In genomic region chr19:14551134-14552007, GRCh38 we compare ENCODE assay signal across 6 cellular contexts. TPM values are rescaled to one million over a fixed set of nuclear protein-coding genes. Genes with fewer than 3 reads are reported as not detected.
A peak's percentile ranks its signal among the peaks of the same experiment; 100 is the strongest.
DNase-seq lines count a peak whose midpoint lies in the region; ATAC-seq lines count a peak whose summit lies in the region.
"Not testable (repeated sequence)": the region's sequence is repeated elsewhere in the genome, so short reads cannot be mapped to it uniquely, and the experiment has no call there.

No MANE protein-coding gene starts in this region.

- not testable (repeated sequence) for H3K36me3 Mint-ChIP-seq in activated naive CD4-positive, alpha-beta T cell treated with anti-CD3 and anti-CD28 coated beads for 36 hours (ENCODE audit: low read depth)

- H3K9me3 Mint-ChIP-seq in activated naive CD4-positive, alpha-beta T cell treated with anti-CD3 and anti-CD28 coated beads for 36 hours, result not testable (repeated sequence)

- DNase-seq in AG08396 (ENCODE audit: low spot score), result peak; percentile 43
- DNase-seq in HK-2 (ENCODE audit: unreplicated experiment), result peak; percentile 78
- DNase-seq in SW480 (ENCODE audit: low spot score), result peak; percentile 43
- DNase-seq in activated naive CD4-positive, alpha-beta T cell treated with anti-CD3 and anti-CD28 coated beads for 36 hours, result peak; percentile 92
- peak; percentile 75 for DNase-seq in left ventricle myocardium superior
- peak; percentile 30 to 53 for DNase-seq in stimulated activated CD4-positive, alpha-beta T cell treated with anti-CD3 and anti-CD28 coated beads, Interleukin-12 subunit alpha, Interleukin-12 subunit beta, amount 100 ng/mL, for 24 hours (ENCODE audit: low read depth in 2 of 2)

- intact Hi-C loops in activated naive CD4-positive, alpha-beta T cell treated with anti-CD3 and anti-CD28 coated beads for 36 hours (cut with micrococcal nuclease), result loop anchor here (2.0 kb wide), 1 partner anchor 45 kb away; no protein-coding TSS in a partner anchor
- intact Hi-C loops in left ventricle myocardium superior (cut with micrococcal nuclease), result not testable (repeated sequence)

- H3K4me1 Mint-ChIP-seq in activated naive CD4-positive, alpha-beta T cell treated with anti-CD3 and anti-CD28 coated beads for 36 hours (ENCODE audit: low read depth), result peaks cover 55% of the 10 kb centered on the region

- H3K4me3 Mint-ChIP-seq in activated naive CD4-positive, alpha-beta T cell treated with anti-CD3 and anti-CD28 coated beads for 36 hours, result not testable (repeated sequence)

- H3K27ac Mint-ChIP-seq in activated naive CD4-positive, alpha-beta T cell treated with anti-CD3 and anti-CD28 coated beads for 36 hours, result peak overlapping the region; percentile 82

- ATAC-seq in left ventricle myocardium superior, result peak; percentile 86

- CTCF ChIA-PET in activated naive CD4-positive, alpha-beta T cell treated with anti-CD3 and anti-CD28 coated beads for 36 hours (lab: Charles Lee), result interaction anchor here (0.6 to 2.5 kb wide), 8 partner anchors 13 to 1252 kb away, joined by 3 to 18 read pairs (median 4); partner anchors contain the start of genes DNAJB1 and NDUFB7

- not testable (repeated sequence) for H3K27me3 Mint-ChIP-seq in activated naive CD4-positive, alpha-beta T cell treated with anti-CD3 and anti-CD28 coated beads for 36 hours (ENCODE audit: low read depth)

RNA-seq across cellular contexts. Expression of gene NDUFB7, which starts 20.5 kb away (rescaled TPM):
- total RNA-seq in activated naive CD4-positive, alpha-beta T cell treated with anti-CD3 and anti-CD28 coated beads for 36 hours, result 100 to 1,000 TPM; 117 to 123 TPM
- total RNA-seq in left ventricle myocardium superior, result 546 TPM

RNA-seq across cellular contexts. Expression of gene TECR, which starts 22.0 kb away (rescaled TPM):
- 100 to 1,000 TPM; 102 to 105 TPM for total RNA-seq in activated naive CD4-positive, alpha-beta T cell treated with anti-CD3 and anti-CD28 coated beads for 36 hours
- total RNA-seq in left ventricle myocardium superior, result 86.4 TPM

RNA-seq across cellular contexts. Expression of gene CLEC17A, which starts 31.5 kb away (rescaled TPM):
- under 1 TPM; 0.15 to 0.26 TPM for total RNA-seq in activated naive CD4-positive, alpha-beta T cell treated with anti-CD3 and anti-CD28 coated beads for 36 hours
- total RNA-seq in left ventricle myocardium superior, result not detected

RNA-seq across cellular contexts. Expression of gene DNAJB1, which starts 33.2 kb away (rescaled TPM):
- 10 to 100 TPM; 48.1 to 49.5 TPM for total RNA-seq in activated naive CD4-positive, alpha-beta T cell treated with anti-CD3 and anti-CD28 coated beads for 36 hours
- 47.9 TPM for total RNA-seq in left ventricle myocardium superior

RNA-seq across cellular contexts. Expression of gene GIPC1, which starts 55.4 kb away (rescaled TPM):
- total RNA-seq in activated naive CD4-positive, alpha-beta T cell treated with anti-CD3 and anti-CD28 coated beads for 36 hours, result 10 to 100 TPM; 15.4 to 16.5 TPM
- 55.9 TPM for total RNA-seq in left ventricle myocardium superior

Comparison
In these comparisons a context has a peak if more than half of its experiments do, and no peak if none do; other contexts are left out.
1. Peak in every context shown above with its lines: DNase-seq and ATAC-seq.
2. DNase-seq: peak in every context shown above with its lines; median percentile 92 in activated naive CD4-positive, alpha-beta T cell treated with anti-CD3 and anti-CD28 coated beads for 36 hours; 78 in HK-2; 75 in left ventricle myocardium superior; 43 in AG08396; 43 in SW480; 42 in stimulated activated CD4-positive, alpha-beta T cell treated with anti-CD3 and anti-CD28 coated beads, Interleukin-12 subunit alpha, Interleukin-12 subunit beta, amount 100 ng/mL, for 24 hours.